8 cellular contexts compared by ENCODE assay signal in genomic region chr17:79081571-79082276, GRCh38. TPM values are rescaled to one million over a fixed set of nuclear protein-coding genes. Genes with fewer than 3 reads are reported as not detected.
"Had no signal": no experiment of that assay in that cellular context is flagged by ENCODE, and none has a peak within 500 bp of the region (broad histone marks: within the 10 kb centered on the region; RNA-seq: fewer than 3 reads in every experiment).

No MANE protein-coding gene starts in this region.

- ATAC-seq: natural killer cell treated with Interleukin-12 subunit alpha and Interleukin-12 subunit beta and Interleukin-15 and Interleukin-18, amount 100 ng/mL, for 72 hours had no signal

- H3K27ac ChIP-seq: tibial nerve, uterus, VCaP had no signal

- DNase-seq: hippocampal formation; stimulated activated naive B cell treated with anti-CD40 and anti-IgM and Interleukin-4, amounts not matched to agents 10 μg/mL and 1 μg/mL and 100 μg/mL, for 72 hours; uterus had no signal

- H3K4me3 ChIP-seq: tibial nerve, uterus had no signal

- H3K27me3 ChIP-seq: tibial nerve, uterus had no signal

- H3K36me3 ChIP-seq: uterus had no signal

- H3K4me1 ChIP-seq: uterus had no signal

- H3K9me3 ChIP-seq: tibial nerve, uterus had no signal

- FAIRE-seq: colon, keratinocyte had no signal

RNA-seq across cellular contexts. Expression of gene C1QTNF1, which starts 57.8 kb away (rescaled TPM):
- total RNA-seq: natural killer cell treated with Interleukin-12 subunit alpha and Interleukin-12 subunit beta and Interleukin-15 and Interleukin-18, amount 100 ng/mL, for 72 hours had no signal
